Comparison of ENCODE assay signal across 25 cellular contexts in genomic region chr17:77020973-77021372, GRCh38.
"Had no signal": no experiment of that assay in that cellular context is flagged by ENCODE, and none has a peak within 500 bp of the region (broad histone marks: within the 10 kb centered on the region; RNA-seq: fewer than 3 reads in every experiment).

No MANE protein-coding gene starts in this region.

- H3K9me3 ChIP-seq: ovary, psoas muscle, sigmoid colon, upper lobe of left lung had no signal

- H3K27me3 ChIP-seq: hepatocyte, ovary, upper lobe of left lung had no signal

- ATAC-seq: foreskin keratinocyte; gastroesophageal sphincter; heart left ventricle; left lobe of liver; natural killer cell; psoas muscle; right cardiac atrium; stimulated activated naive B cell treated with anti-CD40 and anti-IgM and Interleukin-4, amounts not matched to agents 10 μg/mL and 1 μg/mL and 100 μg/mL, for 72 hours had no signal

- H3K36me3 ChIP-seq: esophagus muscularis mucosa, gastroesophageal sphincter, heart left ventricle, ovary, sigmoid colon, spleen, thoracic aorta, tibial nerve, upper lobe of left lung had no signal

- H3K4me3 ChIP-seq: esophagus muscularis mucosa, gastroesophageal sphincter, heart left ventricle, hepatocyte, lung, ovary, psoas muscle, sigmoid colon, skin epidermis, spleen, thoracic aorta, tibial nerve, upper lobe of left lung had no signal

- DNase-seq: dermis blood vessel endothelial cell; effector memory CD4-positive, alpha-beta T cell; foreskin keratinocyte; heart left ventricle; kidney; natural killer cell; occipital lobe; ovary; psoas muscle; right cardiac atrium; sigmoid colon; spleen; stimulated activated CD4-positive, alpha-beta T cell treated with anti-CD3 and anti-CD28 coated beads, Interleukin-4, amount 100 ng/mL, for 4 hours; stimulated activated naive B cell treated with anti-CD40 and anti-IgM and Interleukin-4, amounts not matched to agents 10 μg/mL and 1 μg/mL and 100 μg/mL, for 72 hours; upper lobe of left lung had no signal

- H3K27ac ChIP-seq: esophagus muscularis mucosa, foreskin keratinocyte, gastroesophageal sphincter, heart left ventricle, hepatocyte, ovary, psoas muscle, sigmoid colon, skin epidermis, spleen, thoracic aorta, tibial nerve, upper lobe of left lung had no signal

- FAIRE-seq: endothelial cell of umbilical vein, kidney, urothelium cell line had no signal

- H3K79me2 ChIP-seq: hepatocyte had no signal

- H3K4me1 ChIP-seq: esophagus muscularis mucosa, foreskin keratinocyte, gastroesophageal sphincter, heart left ventricle, psoas muscle, sigmoid colon, spleen, tibial nerve, upper lobe of left lung had no signal

- H2AFZ ChIP-seq: hepatocyte had no signal

- H3K4me2 ChIP-seq: hepatocyte had no signal
